Comparison of ENCODE assay signal across 2 cellular contexts in the genomic region with DNA sequence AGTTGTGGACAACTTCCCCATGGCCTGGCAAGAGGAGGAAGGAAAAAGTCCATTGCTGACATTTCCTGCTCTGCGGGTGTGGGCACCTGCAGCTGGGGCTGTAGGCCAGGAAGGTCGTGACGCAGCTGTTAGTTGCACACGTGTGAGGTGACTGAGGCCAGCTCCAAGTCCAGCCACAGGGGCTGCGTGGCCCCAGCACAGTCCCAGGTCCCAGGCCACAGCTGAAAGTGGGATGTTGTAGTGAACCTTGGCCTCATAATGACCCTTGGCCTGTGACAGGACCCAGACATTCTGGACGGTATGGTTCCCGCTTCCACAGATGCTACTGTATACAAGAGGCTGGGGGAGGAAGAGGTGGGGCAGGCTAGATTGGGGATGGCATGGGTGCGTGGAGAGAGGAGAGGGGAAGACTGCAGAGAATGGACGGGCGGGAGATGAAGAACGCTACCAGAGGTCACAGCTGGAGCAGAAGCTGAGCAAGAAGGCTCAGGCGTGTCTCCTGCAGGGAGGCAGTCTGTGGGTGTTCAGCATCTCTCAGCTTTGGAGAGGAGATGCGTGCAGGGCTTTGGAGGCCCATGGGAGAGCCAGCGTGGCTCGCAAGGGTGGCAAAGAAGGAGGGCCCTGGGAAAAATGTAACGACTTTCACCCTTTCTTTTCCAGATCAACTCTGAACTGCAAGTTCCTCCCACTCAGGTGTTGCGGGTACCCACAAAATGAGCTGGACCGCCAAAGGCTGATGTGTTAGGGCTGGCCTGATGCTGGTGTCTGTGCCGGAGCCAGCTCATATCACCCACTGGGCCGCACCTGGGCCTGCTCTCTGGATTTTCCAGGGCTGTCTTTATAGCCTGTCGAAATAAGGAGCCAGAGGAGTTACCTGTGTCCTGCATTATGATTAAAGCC.
A peak's percentile ranks its signal among the peaks of the same experiment; 100 is the strongest.
TF ChIP-seq lines count a peak whose summit lies in the region.

No MANE protein-coding gene starts in this region.

TF ChIP-seq in GM12878, 131 proteins besides CTCF, POLR2A, EP300 and RAD21:
- no peak for TF ChIP-seq NR2C1 (IDR thresholded peaks at IDR 0.05)
- no peak for TF ChIP-seq WRNIP1 (IDR thresholded peaks at IDR 0.05; ENCODE audit: borderline replicate concordance, low read depth, low read length)
- TF ChIP-seq EZH2 (IDR thresholded peaks at IDR 0.05; ENCODE audit: borderline replicate concordance, control insufficient read depth, low read depth, low read length): no peak
- no peak for TF ChIP-seq MAX (IDR thresholded peaks at IDR 0.05; ENCODE audit: low read depth, low read length)
- no peak for TF ChIP-seq RFX5 (IDR thresholded peaks at IDR 0.05; ENCODE audit: low read depth, low read length)
- TF ChIP-seq, protein P1, sequence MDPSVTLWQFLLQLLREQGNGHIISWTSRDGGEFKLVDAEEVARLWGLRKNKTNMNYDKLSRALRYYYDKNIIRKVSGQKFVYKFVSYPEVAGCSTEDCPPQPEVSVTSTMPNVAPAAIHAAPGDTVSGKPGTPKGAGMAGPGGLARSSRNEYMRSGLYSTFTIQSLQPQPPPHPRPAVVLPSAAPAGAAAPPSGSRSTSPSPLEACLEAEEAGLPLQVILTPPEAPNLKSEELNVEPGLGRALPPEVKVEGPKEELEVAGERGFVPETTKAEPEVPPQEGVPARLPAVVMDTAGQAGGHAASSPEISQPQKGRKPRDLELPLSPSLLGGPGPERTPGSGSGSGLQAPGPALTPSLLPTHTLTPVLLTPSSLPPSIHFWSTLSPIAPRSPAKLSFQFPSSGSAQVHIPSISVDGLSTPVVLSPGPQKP (IDR thresholded peaks at IDR 0.05; ENCODE audit: low read depth, low read length): no peak
- no peak for TF ChIP-seq PML (IDR thresholded peaks at IDR 0.05; ENCODE audit: low read length)
TF ChIP-seq in GM12878: peak in this region for 0.

TF ChIP-seq in HepG2, 621 proteins besides CTCF, POLR2A, EP300 and RAD21 (continues in another document):
- no peak for TF ChIP-seq ZNF484 (CRISPR knock-in tag; IDR thresholded peaks at IDR 0.05; ENCODE audit: borderline replicate concordance, low read depth)
- 0 out of 4 replicates have a peak, but pooled peaks of 1 of the 2 experiments have one; percentile 0 for TF ChIP-seq MAFK (conservative IDR thresholded peaks at IDR 0.05 in 1 of 2, IDR thresholded peaks at IDR 0.05 in 1 of 2; ENCODE audit: low read length in 2 of 2)
- no peak for TF ChIP-seq NFYC (CRISPR knock-in tag; IDR thresholded peaks at IDR 0.05)
- no peak for TF ChIP-seq ZBTB40 (IDR thresholded peaks at IDR 0.05)
- peak; percentile 73; the same call in 1 of the 2 replicates for TF ChIP-seq ZBTB40 (CRISPR knock-in tag; IDR thresholded peaks at IDR 0.05)
- no peak for TF ChIP-seq XBP1 (CRISPR knock-in tag; IDR thresholded peaks at IDR 0.05)
- peak; percentile 49; the same call in 1 of the 2 replicates for TF ChIP-seq NCOR1 (IDR thresholded peaks at IDR 0.05; ENCODE audit: borderline replicate concordance, low read length)
- no peak for TF ChIP-seq RFX1 (IDR thresholded peaks at IDR 0.05)
- TF ChIP-seq FOSL2 (CRISPR knock-in tag; IDR thresholded peaks at IDR 0.05): peak; percentile 60; the same call in 1 of the 2 replicates
- TF ChIP-seq SP140L (CRISPR knock-in tag; IDR thresholded peaks at IDR 0.05; ENCODE audit: borderline replicate concordance): no peak
- TF ChIP-seq ZBTB7B (CRISPR knock-in tag; IDR thresholded peaks at IDR 0.05): peak; percentile 59; the same call in 1 of the 2 replicates
- peak; percentile 48 for TF ChIP-seq TEAD3 (CRISPR knock-in tag; optimal IDR thresholded peaks at IDR 0.05; ENCODE audit: borderline replicate concordance)
- TF ChIP-seq, protein P2, sequence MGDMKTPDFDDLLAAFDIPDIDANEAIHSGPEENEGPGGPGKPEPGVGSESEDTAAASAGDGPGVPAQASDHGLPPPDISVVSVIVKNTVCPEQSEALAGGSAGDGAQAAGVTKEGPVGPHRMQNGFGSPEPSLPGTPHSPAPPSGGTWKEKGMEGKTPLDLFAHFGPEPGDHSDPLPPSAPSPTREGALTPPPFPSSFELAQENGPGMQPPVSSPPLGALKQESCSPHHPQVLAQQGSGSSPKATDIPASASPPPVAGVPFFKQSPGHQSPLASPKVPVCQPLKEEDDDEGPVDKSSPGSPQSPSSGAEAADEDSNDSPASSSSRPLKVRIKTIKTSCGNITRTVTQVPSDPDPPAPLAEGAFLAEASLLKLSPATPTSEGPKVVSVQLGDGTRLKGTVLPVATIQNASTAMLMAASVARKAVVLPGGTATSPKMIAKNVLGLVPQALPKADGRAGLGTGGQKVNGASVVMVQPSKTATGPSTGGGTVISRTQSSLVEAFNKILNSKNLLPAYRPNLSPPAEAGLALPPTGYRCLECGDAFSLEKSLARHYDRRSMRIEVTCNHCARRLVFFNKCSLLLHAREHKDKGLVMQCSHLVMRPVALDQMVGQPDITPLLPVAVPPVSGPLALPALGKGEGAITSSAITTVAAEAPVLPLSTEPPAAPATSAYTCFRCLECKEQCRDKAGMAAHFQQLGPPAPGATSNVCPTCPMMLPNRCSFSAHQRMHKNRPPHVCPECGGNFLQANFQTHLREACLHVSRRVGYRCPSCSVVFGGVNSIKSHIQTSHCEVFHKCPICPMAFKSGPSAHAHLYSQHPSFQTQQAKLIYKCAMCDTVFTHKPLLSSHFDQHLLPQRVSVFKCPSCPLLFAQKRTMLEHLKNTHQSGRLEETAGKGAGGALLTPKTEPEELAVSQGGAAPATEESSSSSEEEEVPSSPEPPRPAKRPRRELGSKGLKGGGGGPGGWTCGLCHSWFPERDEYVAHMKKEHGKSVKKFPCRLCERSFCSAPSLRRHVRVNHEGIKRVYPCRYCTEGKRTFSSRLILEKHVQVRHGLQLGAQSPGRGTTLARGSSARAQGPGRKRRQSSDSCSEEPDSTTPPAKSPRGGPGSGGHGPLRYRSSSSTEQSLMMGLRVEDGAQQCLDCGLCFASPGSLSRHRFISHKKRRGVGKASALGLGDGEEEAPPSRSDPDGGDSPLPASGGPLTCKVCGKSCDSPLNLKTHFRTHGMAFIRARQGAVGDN (CRISPR knock-in tag; IDR thresholded peaks at IDR 0.05): peak; percentile 73
- peak; percentile 11; the same call in 1 of the 2 replicates for TF ChIP-seq ZBTB4 (CRISPR knock-in tag; IDR thresholded peaks at IDR 0.05; ENCODE audit: borderline replicate concordance)
- TF ChIP-seq, protein P3, sequence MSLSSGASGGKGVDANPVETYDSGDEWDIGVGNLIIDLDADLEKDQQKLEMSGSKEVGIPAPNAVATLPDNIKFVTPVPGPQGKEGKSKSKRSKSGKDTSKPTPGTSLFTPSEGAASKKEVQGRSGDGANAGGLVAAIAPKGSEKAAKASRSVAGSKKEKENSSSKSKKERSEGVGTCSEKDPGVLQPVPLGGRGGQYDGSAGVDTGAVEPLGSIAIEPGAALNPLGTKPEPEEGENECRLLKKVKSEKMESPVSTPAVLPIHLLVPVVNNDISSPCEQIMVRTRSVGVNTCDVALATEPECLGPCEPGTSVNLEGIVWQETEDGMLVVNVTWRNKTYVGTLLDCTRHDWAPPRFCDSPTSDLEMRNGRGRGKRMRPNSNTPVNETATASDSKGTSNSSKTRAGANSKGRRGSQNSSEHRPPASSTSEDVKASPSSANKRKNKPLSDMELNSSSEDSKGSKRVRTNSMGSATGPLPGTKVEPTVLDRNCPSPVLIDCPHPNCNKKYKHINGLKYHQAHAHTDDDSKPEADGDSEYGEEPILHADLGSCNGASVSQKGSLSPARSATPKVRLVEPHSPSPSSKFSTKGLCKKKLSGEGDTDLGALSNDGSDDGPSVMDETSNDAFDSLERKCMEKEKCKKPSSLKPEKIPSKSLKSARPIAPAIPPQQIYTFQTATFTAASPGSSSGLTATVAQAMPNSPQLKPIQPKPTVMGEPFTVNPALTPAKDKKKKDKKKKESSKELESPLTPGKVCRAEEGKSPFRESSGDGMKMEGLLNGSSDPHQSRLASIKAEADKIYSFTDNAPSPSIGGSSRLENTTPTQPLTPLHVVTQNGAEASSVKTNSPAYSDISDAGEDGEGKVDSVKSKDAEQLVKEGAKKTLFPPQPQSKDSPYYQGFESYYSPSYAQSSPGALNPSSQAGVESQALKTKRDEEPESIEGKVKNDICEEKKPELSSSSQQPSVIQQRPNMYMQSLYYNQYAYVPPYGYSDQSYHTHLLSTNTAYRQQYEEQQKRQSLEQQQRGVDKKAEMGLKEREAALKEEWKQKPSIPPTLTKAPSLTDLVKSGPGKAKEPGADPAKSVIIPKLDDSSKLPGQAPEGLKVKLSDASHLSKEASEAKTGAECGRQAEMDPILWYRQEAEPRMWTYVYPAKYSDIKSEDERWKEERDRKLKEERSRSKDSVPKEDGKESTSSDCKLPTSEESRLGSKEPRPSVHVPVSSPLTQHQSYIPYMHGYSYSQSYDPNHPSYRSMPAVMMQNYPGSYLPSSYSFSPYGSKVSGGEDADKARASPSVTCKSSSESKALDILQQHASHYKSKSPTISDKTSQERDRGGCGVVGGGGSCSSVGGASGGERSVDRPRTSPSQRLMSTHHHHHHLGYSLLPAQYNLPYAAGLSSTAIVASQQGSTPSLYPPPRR (CRISPR knock-in tag; IDR thresholded peaks at IDR 0.05; ENCODE audit: borderline replicate concordance): 0 out of 2 replicates have a peak, but pooled peaks have one; percentile 46
- TF ChIP-seq ZNF260 (CRISPR knock-in tag; IDR thresholded peaks at IDR 0.05; ENCODE audit: borderline replicate concordance, low read depth): no peak
